ENCODE assay signal across 20 cellular contexts in genomic region chr3:29912600-29913288, GRCh38.
"Had no signal": no experiment of that assay in that cellular context is flagged by ENCODE, and none has a peak within 500 bp of the region (broad histone marks: within the 10 kb centered on the region; RNA-seq: fewer than 3 reads in every experiment).

No MANE protein-coding gene starts in this region.

- DNase-seq: dermis blood vessel endothelial cell; dorsolateral prefrontal cortex; effector CD4-positive, alpha-beta T cell; effector memory CD4-positive, alpha-beta T cell; foreskin fibroblast; foreskin melanocyte; gastrocnemius medialis; glutamatergic neuron; head of caudate nucleus; heart right ventricle; hippocampal formation; left cardiac atrium; left lung; left ventricle myocardium superior; lower lobe of right lung; mesenchymal stem cell; mucosa of descending colon had no signal

- H3K36me3 ChIP-seq: esophagus muscularis mucosa, gastrocnemius medialis, heart right ventricle, left lung, lower lobe of right lung had no signal

- H3K27ac Mint-ChIP-seq: mesothelial cell of epicardium had no signal

- H3K9me3 ChIP-seq: esophagus muscularis mucosa, gastrocnemius medialis, left lung, lower lobe of right lung, mucosa of descending colon had no signal

- ATAC-seq: gastrocnemius medialis, heart right ventricle, left cardiac atrium, left lung, left ventricle myocardium superior, lower lobe of right lung, mucosa of descending colon had no signal

- H3K27ac ChIP-seq: coronary artery, dorsolateral prefrontal cortex, esophagus muscularis mucosa, gastrocnemius medialis, heart right ventricle, left lung, lower lobe of right lung had no signal

- H3K4me1 Mint-ChIP-seq: mesothelial cell of epicardium had no signal

- H3K27me3 ChIP-seq: esophagus muscularis mucosa, gastrocnemius medialis, heart right ventricle, left lung had no signal

- H3K4me3 ChIP-seq: coronary artery, dorsolateral prefrontal cortex, esophagus muscularis mucosa, gastrocnemius medialis, heart right ventricle, left lung, lower lobe of right lung, mucosa of descending colon had no signal

- H3K4me3 Mint-ChIP-seq: mesothelial cell of epicardium had no signal

- H3K4me1 ChIP-seq: gastrocnemius medialis, heart right ventricle, left lung, lower lobe of right lung had no signal
